In the genomic region with DNA sequence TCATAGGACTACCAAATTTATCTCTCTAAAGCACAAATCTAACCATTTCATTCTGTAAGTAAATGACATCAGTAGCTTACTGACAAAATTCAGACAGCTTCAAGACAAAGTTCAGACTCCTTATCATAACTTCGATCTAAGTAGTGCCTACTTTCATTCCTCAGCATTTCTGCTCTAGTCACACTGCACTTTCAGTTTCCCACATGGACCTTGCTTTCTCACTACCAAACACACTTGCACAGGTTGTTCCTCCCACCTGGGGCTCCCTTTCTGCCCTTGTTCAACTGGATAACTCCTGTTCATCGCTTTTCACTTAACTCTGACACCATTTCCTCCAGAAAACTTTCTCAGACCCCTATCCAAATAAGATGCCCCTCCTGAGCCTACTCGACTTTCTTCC, we compare ENCODE assay signal across 22 cellular contexts. TPM values are rescaled to one million over a fixed set of nuclear protein-coding genes. Genes with fewer than 3 reads are reported as not detected.
DNase-seq lines count a peak whose midpoint lies in the region; ATAC-seq, FAIRE-seq and TF ChIP-seq lines count a peak whose summit lies in the region.
"Had no signal": no experiment of that assay in that cellular context is flagged by ENCODE, and none has a peak within 500 bp of the region (broad histone marks: within the 10 kb centered on the region; RNA-seq: fewer than 3 reads in every experiment).

No MANE protein-coding gene starts in this region.

- DNase-seq in GM12892 (ENCODE audit: insufficient read length) (no peak), OCI-M1 (lab: John Stamatoyannopoulos, UW) (peak; percentile 37), pancreas (no peak), COLO829 (ENCODE audit: low spot score) (no peak)
- DNase-seq: ACHN; C1 segment of cervical spinal cord; CD8-positive, alpha-beta memory T cell; DMS79; HFFc6; Kasumi-1; NCI-H1105; NCI-H1694 treated with DMSO at 0.1 percent for 48 hours; NCI-H510A; NCI-H748 treated with DMSO at 0.1 percent for 48 hours; SHP77 treated with DMSO at 0.1 percent for 48 hours had no signal

- H2AFZ ChIP-seq in parathyroid adenoma, result peak overlapping the region; percentile 10

- H3K9me3 ChIP-seq in parathyroid adenoma (ENCODE audit: control insufficient read depth, low read length) (no peaks in the 10 kb centered on the region), pancreas (no peaks in the 10 kb centered on the region)

- H3K9ac ChIP-seq in parathyroid adenoma, result no peak overlapping the region

- H3K4me3 ChIP-seq in parathyroid adenoma (ENCODE audit: low read depth, low read length) (no peak overlapping the region), pancreas (no peak overlapping the region)

- peak overlapping the region; percentile 20 for H3K4me2 ChIP-seq in parathyroid adenoma (ENCODE audit: low read length)

- WGBS in pancreas, 2 donors, result 54 to 67% methylated on average over 3 of the region's 3 CpGs

- no peak for TF ChIP-seq POLR2A in GM12892 (IDR thresholded peaks at IDR 0.05; ENCODE audit: low read depth, low read length)

- H3K4me1 ChIP-seq in parathyroid adenoma, result no peaks in the 10 kb centered on the region
- no peaks in the 10 kb centered on the region for H3K4me1 ChIP-seq in pancreas

- ATAC-seq in GM21717 (IDR thresholded peaks at IDR 0.05; ENCODE audit: unreplicated experiment), result peak; percentile 47
- ATAC-seq in pancreas, result no peak
- no peak for ATAC-seq in HG03432 (IDR thresholded peaks at IDR 0.05; ENCODE audit: unreplicated experiment)

- no peaks in the 10 kb centered on the region for H3K27me3 ChIP-seq in parathyroid adenoma (ENCODE audit: control insufficient read depth, insufficient read depth, low read length)
- H3K27me3 ChIP-seq in pancreas, result no peaks in the 10 kb centered on the region

- no peak for TF ChIP-seq CTCF in parathyroid adenoma (IDR thresholded peaks at IDR 0.05)
- no peak for TF ChIP-seq CTCF in pancreas (IDR thresholded peaks at IDR 0.05)

- FAIRE-seq in GM12892 (lab: Jason Lieb, UNC) (peak; percentile 84), pancreas (lab: Jason Lieb, UNC) (no peak)
- FAIRE-seq: D721Med, H54 had no signal

- H3K36me3 ChIP-seq in parathyroid adenoma (ENCODE audit: control insufficient read depth, insufficient read depth, low read length), result no peaks in the 10 kb centered on the region
- H3K36me3 ChIP-seq in pancreas, result no peaks in the 10 kb centered on the region

- no peaks in the 10 kb centered on the region for H3K79me2 ChIP-seq in parathyroid adenoma

- intact Hi-C loops in pancreas (cut with DNase I), result no loop called here

- H3K27ac ChIP-seq in parathyroid adenoma, result no peak overlapping the region
- H3K27ac ChIP-seq in pancreas, result no peak overlapping the region

RNA-seq across cellular contexts. Expression of gene CCDC150, which starts 22.1 kb away (rescaled TPM):
- polyA plus RNA-seq in GM12892 (2012; ENCODE audit: missing spikeins), result 6.8 TPM
- under 1 TPM in 5 of 6 donors, not detected in 1; 0.26 to 0.90 (median 0.46) TPM for total RNA-seq in pancreas
- 1 to 10 TPM in 1 of 2 donors, under 1 TPM in 1; 0.99 to 1.4 TPM for polyA plus RNA-seq in pancreas

RNA-seq across cellular contexts. Expression of gene HECW2, which starts 24.1 kb away (rescaled TPM):
- polyA plus RNA-seq in GM12892 (2012; ENCODE audit: missing spikeins), result 8.9 TPM
- 1 to 10 TPM; 1.2 to 5.0 (median 2.1) TPM for total RNA-seq in pancreas
- polyA plus RNA-seq in pancreas, result 1 to 10 TPM in 1 of 2 donors, under 1 TPM in 1; 0.99 to 1.8 TPM
- total RNA-seq: G401, HT-29 had no signal
- polyA plus RNA-seq: CD8-positive, alpha-beta memory T cell had no signal
